Comparison of ENCODE assay signal across 17 cellular contexts in the genomic region with DNA sequence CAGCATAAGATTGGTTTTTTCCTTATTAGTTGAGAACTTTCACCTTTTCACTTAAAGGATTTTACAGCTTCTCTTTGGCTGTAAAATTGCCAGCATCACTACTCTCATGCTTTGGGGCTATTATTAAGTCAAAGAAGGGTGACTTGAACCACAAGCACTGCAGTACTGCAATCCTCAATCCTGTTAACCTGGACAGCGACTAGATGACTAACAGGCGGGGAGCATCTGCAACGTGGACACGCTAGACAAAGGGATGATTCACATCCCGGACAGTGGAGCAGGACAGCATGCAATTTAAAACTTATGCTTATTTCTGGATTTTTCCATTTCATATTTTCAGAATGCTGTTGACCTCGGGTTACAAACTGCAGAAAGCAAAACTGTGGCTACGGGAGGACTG. TPM values are rescaled to one million over a fixed set of nuclear protein-coding genes. Genes with fewer than 3 reads are reported as not detected.
DNase-seq lines count a peak whose midpoint lies in the region; ATAC-seq and TF ChIP-seq lines count a peak whose summit lies in the region.
"Had no signal": no experiment of that assay in that cellular context is flagged by ENCODE, and none has a peak within 500 bp of the region (broad histone marks: within the 10 kb centered on the region; RNA-seq: fewer than 3 reads in every experiment).

No MANE protein-coding gene starts in this region.

- no peak overlapping the region for H3K4me2 ChIP-seq in GM23248 (ENCODE audit: unreplicated experiment)

- H3F3A ChIP-seq in GM23248 (ENCODE audit: insufficient read depth): peaks cover 20% of the 10 kb centered on the region

- H3K9ac ChIP-seq in GM23248: 0 out of 2 replicates have a peak overlapping the region, but pooled peaks have one; percentile 6
- no peak overlapping the region for H3K9ac ChIP-seq in colonic mucosa (ENCODE audit: low read depth in 2 of 2, low read length in 2 of 2)

- peak; percentile 100 for ATAC-seq in SK-N-SH treated with all-trans-retinoic acid at 6 μM for 48 hours
- ATAC-seq: heart right ventricle had no signal

- H3K9me3 ChIP-seq in GM23248 (ENCODE audit: low read depth) (no peaks in the 10 kb centered on the region), colonic mucosa (no peaks in the 10 kb centered on the region)
- H3K9me3 ChIP-seq: heart right ventricle, suprapubic skin had no signal

- H3K36me3 ChIP-seq in GM23248 (ENCODE audit: low read depth) (0 out of 2 replicates have a peak, but pooled peaks cover 3% of the 10 kb centered on the region), colonic mucosa (peaks cover 4% of the 10 kb centered on the region)

- no peaks in the 10 kb centered on the region for H3K9me2 ChIP-seq in GM23248 (ENCODE audit: insufficient read depth)

- intact Hi-C loops in colonic mucosa (cut with DNase I): no loop called here

- peaks cover 38% of the 10 kb centered on the region for H3K79me2 ChIP-seq in GM23248 (ENCODE audit: insufficient read depth)

- in situ Hi-C loops in GM23248 (cut with MboI): no loop called here

- H3K27me3 ChIP-seq in GM23248 (replicated peaks; ENCODE audit: insufficient read depth) (no peaks in the 10 kb centered on the region), colonic mucosa (no peaks in the 10 kb centered on the region)
- H3K27me3 ChIP-seq: heart right ventricle, suprapubic skin had no signal

- no peaks in the 10 kb centered on the region for H4K20me1 ChIP-seq in GM23248 (ENCODE audit: insufficient read depth)

- no peak overlapping the region for H2AFZ ChIP-seq in GM23248

- H3K27ac ChIP-seq in GM23248 (peak overlapping the region; percentile 28; the same call in 1 of the 2 replicates), colonic mucosa (no peak overlapping the region)
- H3K27ac ChIP-seq: heart right ventricle, suprapubic skin had no signal

- TF ChIP-seq CTCF in fibroblast of pulmonary artery (IDR thresholded peaks at IDR 0.05; ENCODE audit: low read length, missing control alignments) (no peak), colonic mucosa (IDR thresholded peaks at IDR 0.05) (no peak)

- H3K4me1 ChIP-seq in GM23248 (ENCODE audit: insufficient read depth) (peaks cover 27% of the 10 kb centered on the region), colonic mucosa (no peaks in the 10 kb centered on the region)
- H3K4me1 ChIP-seq: suprapubic skin had no signal

- peak; percentile 88 for DNase-seq in GM23248
- peak; percentile 23 for DNase-seq in fibroblast of pulmonary artery (ENCODE audit: low read depth)
- peak; percentile 60 for DNase-seq in renal cortical epithelial cell (ENCODE audit: low read depth)
- DNase-seq in LoVo (ENCODE audit: low spot score): no peak
- no peak for DNase-seq in NAMALWA (ENCODE audit: low spot score)
- no peak for DNase-seq in colonic mucosa
- DNase-seq in stimulated activated CD8-positive, alpha-beta memory T cell treated with anti-CD3 and anti-CD28 coated beads, Interleukin-4, amount 100 ng/mL, for 48 hours: no peak
- DNase-seq: activated CD4-positive, alpha-beta T cell treated with anti-CD3 and anti-CD28 coated beads, Interleukin-2, amount 50 U/mL, for 4 hours; endodermal cell; heart right ventricle; KBM-7; NCI-H1694; NCI-H69; small intestine; T1000 had no signal

- 52 to 57% methylated on average over 7 of the region's 7 CpGs for WGBS in GM23248 (ENCODE audit: low coverage in 1 of 2, low lambda C conversion rate in 2 of 2, missing lambda C conversion rate in 2 of 2), 2 experiments

- H3K4me3 ChIP-seq in GM23248: no peak overlapping the region
- no peak overlapping the region for H3K4me3 ChIP-seq in fibroblast of pulmonary artery (replicated peaks; ENCODE audit: low read depth, low read length)
- no peak overlapping the region for H3K4me3 ChIP-seq in colonic mucosa
- H3K4me3 ChIP-seq: heart right ventricle, suprapubic skin had no signal

TF ChIP-seq in SK-N-SH treated with all-trans-retinoic acid at 6 μM for 48 hours, 23 proteins besides CTCF, POLR2A, EP300 and RAD21 (continues in another document):
- no peak for TF ChIP-seq PPARA (CRISPR knock-in tag; IDR thresholded peaks at IDR 0.05; ENCODE audit: borderline replicate concordance)
- TF ChIP-seq ZFP3 (CRISPR knock-in tag; IDR thresholded peaks at IDR 0.05): no peak
- TF ChIP-seq ZFP30 (CRISPR knock-in tag; IDR thresholded peaks at IDR 0.05): no peak
- no peak for TF ChIP-seq GLIS3 (CRISPR knock-in tag; IDR thresholded peaks at IDR 0.05)
- TF ChIP-seq, protein P1, sequence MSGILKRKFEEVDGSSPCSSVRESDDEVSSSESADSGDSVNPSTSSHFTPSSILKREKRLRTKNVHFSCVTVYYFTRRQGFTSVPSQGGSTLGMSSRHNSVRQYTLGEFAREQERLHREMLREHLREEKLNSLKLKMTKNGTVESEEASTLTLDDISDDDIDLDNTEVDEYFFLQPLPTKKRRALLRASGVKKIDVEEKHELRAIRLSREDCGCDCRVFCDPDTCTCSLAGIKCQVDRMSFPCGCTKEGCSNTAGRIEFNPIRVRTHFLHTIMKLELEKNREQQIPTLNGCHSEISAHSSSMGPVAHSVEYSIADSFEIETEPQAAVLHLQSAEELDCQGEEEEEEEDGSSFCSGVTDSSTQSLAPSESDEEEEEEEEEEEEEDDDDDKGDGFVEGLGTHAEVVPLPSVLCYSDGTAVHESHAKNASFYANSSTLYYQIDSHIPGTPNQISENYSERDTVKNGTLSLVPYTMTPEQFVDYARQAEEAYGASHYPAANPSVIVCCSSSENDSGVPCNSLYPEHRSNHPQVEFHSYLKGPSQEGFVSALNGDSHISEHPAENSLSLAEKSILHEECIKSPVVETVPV (CRISPR knock-in tag; IDR thresholded peaks at IDR 0.05): no peak
- TF ChIP-seq ISL1 (CRISPR knock-in tag; IDR thresholded peaks at IDR 0.05): no peak
- TF ChIP-seq ZC3H10 (CRISPR knock-in tag; IDR thresholded peaks at IDR 0.05): no peak
- TF ChIP-seq TOX (CRISPR knock-in tag; IDR thresholded peaks at IDR 0.05; ENCODE audit: borderline replicate concordance): no peak
- no peak for TF ChIP-seq CSDC2 (CRISPR knock-in tag; IDR thresholded peaks at IDR 0.05)
- TF ChIP-seq, protein P2, sequence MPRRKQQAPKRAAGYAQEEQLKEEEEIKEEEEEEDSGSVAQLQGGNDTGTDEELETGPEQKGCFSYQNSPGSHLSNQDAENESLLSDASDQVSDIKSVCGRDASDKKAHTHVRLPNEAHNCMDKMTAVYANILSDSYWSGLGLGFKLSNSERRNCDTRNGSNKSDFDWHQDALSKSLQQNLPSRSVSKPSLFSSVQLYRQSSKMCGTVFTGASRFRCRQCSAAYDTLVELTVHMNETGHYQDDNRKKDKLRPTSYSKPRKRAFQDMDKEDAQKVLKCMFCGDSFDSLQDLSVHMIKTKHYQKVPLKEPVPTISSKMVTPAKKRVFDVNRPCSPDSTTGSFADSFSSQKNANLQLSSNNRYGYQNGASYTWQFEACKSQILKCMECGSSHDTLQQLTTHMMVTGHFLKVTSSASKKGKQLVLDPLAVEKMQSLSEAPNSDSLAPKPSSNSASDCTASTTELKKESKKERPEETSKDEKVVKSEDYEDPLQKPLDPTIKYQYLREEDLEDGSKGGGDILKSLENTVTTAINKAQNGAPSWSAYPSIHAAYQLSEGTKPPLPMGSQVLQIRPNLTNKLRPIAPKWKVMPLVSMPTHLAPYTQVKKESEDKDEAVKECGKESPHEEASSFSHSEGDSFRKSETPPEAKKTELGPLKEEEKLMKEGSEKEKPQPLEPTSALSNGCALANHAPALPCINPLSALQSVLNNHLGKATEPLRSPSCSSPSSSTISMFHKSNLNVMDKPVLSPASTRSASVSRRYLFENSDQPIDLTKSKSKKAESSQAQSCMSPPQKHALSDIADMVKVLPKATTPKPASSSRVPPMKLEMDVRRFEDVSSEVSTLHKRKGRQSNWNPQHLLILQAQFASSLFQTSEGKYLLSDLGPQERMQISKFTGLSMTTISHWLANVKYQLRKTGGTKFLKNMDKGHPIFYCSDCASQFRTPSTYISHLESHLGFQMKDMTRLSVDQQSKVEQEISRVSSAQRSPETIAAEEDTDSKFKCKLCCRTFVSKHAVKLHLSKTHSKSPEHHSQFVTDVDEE (CRISPR knock-in tag; IDR thresholded peaks at IDR 0.05): no peak
- no peak for TF ChIP-seq ZNF8 (CRISPR knock-in tag; IDR thresholded peaks at IDR 0.05)
- TF ChIP-seq ARNTL (CRISPR knock-in tag; IDR thresholded peaks at IDR 0.05; ENCODE audit: borderline replicate concordance, low read depth): no peak
- TF ChIP-seq BACH2 (CRISPR knock-in tag; IDR thresholded peaks at IDR 0.05; ENCODE audit: borderline replicate concordance): no peak
- TF ChIP-seq ZNF565 (CRISPR knock-in tag; conservative IDR thresholded peaks at IDR 0.05; ENCODE audit: low read depth): no peak
- no peak for TF ChIP-seq ZNF70 (CRISPR knock-in tag; IDR thresholded peaks at IDR 0.05)
- TF ChIP-seq, protein P3, sequence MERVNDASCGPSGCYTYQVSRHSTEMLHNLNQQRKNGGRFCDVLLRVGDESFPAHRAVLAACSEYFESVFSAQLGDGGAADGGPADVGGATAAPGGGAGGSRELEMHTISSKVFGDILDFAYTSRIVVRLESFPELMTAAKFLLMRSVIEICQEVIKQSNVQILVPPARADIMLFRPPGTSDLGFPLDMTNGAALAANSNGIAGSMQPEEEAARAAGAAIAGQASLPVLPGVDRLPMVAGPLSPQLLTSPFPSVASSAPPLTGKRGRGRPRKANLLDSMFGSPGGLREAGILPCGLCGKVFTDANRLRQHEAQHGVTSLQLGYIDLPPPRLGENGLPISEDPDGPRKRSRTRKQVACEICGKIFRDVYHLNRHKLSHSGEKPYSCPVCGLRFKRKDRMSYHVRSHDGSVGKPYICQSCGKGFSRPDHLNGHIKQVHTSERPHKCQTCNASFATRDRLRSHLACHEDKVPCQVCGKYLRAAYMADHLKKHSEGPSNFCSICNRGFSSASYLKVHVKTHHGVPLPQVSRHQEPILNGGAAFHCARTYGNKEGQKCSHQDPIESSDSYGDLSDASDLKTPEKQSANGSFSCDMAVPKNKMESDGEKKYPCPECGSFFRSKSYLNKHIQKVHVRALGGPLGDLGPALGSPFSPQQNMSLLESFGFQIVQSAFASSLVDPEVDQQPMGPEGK (CRISPR knock-in tag; IDR thresholded peaks at IDR 0.05; ENCODE audit: borderline replicate concordance): no peak
- no peak for TF ChIP-seq ESRRG (CRISPR knock-in tag; IDR thresholded peaks at IDR 0.05)
- TF ChIP-seq OSR1 (CRISPR knock-in tag; IDR thresholded peaks at IDR 0.05): no peak

RNA-seq across cellular contexts. Expression of a gene that starts 8.1 kb away (rescaled TPM):
- 25.0 and 30.2 TPM in 2 replicates for total RNA-seq in GM23248 (2014; rRNA removed; shearing (Covaris generic))
- polyA plus RNA-seq in GM23248 (2016; fragmentation: Nextera tagmentation; extraction: Ambion mirVana): 26.2 and 27.5 TPM in 2 replicates
- total RNA-seq in renal cortical epithelial cell (18.8 and 23.0 TPM in 2 replicates), colonic mucosa (10 to 100 TPM; 29.3 to 39.6 TPM)

RNA-seq across cellular contexts. Expression of a gene that starts 8.3 kb away (rescaled TPM):
- total RNA-seq in GM23248 (2014; rRNA removed; shearing (Covaris generic)): 11.1 and 14.3 TPM in 2 replicates
- polyA plus RNA-seq in GM23248 (2016; fragmentation: Nextera tagmentation; extraction: Ambion mirVana): 6.7 and 9.1 TPM in 2 replicates
- total RNA-seq in renal cortical epithelial cell: 11.5 and 12.2 TPM in 2 replicates
- total RNA-seq in colonic mucosa: 10 to 100 TPM; 28.0 to 47.0 TPM

RNA-seq across cellular contexts. Expression of a gene that starts 53.1 kb away (rescaled TPM):
- total RNA-seq in GM23248 (2014; rRNA removed; shearing (Covaris generic)): 0.51 and 6.3 TPM in 2 replicates
- polyA plus RNA-seq in GM23248 (2016; fragmentation: Nextera tagmentation; extraction: Ambion mirVana): 2.4 and 3.1 TPM in 2 replicates
- total RNA-seq in renal cortical epithelial cell (2.4 and 3.2 TPM in 2 replicates), colonic mucosa (1 to 10 TPM; 3.6 to 6.3 TPM)

Comparison
In these comparisons a context has a peak if more than half of its experiments do, and no peak if none do; other contexts are left out.
1. DNase-seq: peak in GM23248 (single experiment), fibroblast of pulmonary artery (single experiment) and renal cortical epithelial cell (single experiment); none in LoVo (single experiment), NAMALWA (single experiment), colonic mucosa (single experiment) and stimulated activated CD8-positive, alpha-beta memory T cell treated with anti-CD3 and anti-CD28 coated beads, Interleukin-4, amount 100 ng/mL, for 48 hours (single experiment).